In the genomic region with DNA sequence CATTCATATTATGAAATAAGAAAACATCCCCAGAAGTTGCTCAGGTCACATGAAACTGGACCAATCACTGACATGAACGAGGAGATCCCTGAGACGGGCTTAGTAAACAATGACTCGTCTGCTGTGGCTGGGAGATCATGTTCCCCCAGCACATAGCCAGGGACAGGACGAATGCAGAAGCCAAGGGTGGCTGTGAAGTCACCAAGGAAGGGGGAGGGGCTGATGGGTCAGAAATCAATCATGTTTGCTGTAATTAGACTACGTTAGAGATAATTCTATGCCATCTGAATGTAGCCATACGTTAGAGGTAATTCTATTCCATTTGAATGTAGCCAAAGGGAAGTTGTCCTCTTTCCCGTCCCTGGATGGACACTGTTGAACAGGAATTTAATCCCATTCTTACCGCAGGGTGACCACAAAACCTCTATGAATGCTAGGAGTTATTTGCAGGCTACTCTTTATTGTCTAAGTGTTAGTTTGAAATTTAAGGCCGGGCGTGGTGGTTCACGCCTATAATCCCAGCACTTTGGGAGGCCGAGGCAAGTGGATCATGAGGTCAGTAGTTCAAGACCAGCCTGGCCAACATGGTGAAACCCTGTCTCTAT, we compare ENCODE assay signal across 20 cellular contexts.
A peak's percentile ranks its signal among the peaks of the same experiment; 100 is the strongest.
DNase-seq lines count a peak whose midpoint lies in the region; ATAC-seq, FAIRE-seq and TF ChIP-seq lines count a peak whose summit lies in the region.
"Had no signal": no experiment of that assay in that cellular context is flagged by ENCODE, and none has a peak within 500 bp of the region (broad histone marks: within the 10 kb centered on the region; RNA-seq: fewer than 3 reads in every experiment).

No MANE protein-coding gene starts in this region.

- no peak overlapping the region for H3K4me3 Mint-ChIP-seq in astrocyte (ENCODE audit: unreplicated experiment)
- H3K4me3 Mint-ChIP-seq: CD8-positive, alpha-beta memory T cell; IgD-negative memory B cell had no signal

- TF ChIP-seq CTCF in astrocyte (IDR thresholded peaks at IDR 0.05; ENCODE audit: insufficient read depth, low read depth, low read length) = no peak

- DNase-seq in H4 (ENCODE audit: low spot score) (peak; percentile 48), NCI-H2196 (lab: John Stamatoyannopoulos, UW; ENCODE audit: unreplicated experiment) (peak; percentile 25), astrocyte (ENCODE audit: low read depth) (peak; percentile 2), mesendoderm (peak; percentile 55), GM12891 (ENCODE audit: insufficient read length, low spot score) (no peak)
- DNase-seq: CD8-positive, alpha-beta memory T cell; DMS153; HCEC 1CT; MV-4-11; NCI-H1417 treated with DMSO at 0.1 percent for 48 hours; NCI-H2081 treated with DMSO at 0.1 percent for 48 hours; NCI-H524; NK-92 treated with Interleukin-12 subunit alpha and Interleukin-12 subunit beta, amount 100 ng/mL, for 24 hours had no signal

- no peak overlapping the region for H3K27ac ChIP-seq in astrocyte (ENCODE audit: low read depth, low read length)
- H3K27ac ChIP-seq in mesendoderm (ENCODE audit: low read depth, low read length) = no peak overlapping the region
- H3K27ac ChIP-seq: BLaER1, SK-N-MC had no signal

- H3K36me3 Mint-ChIP-seq in astrocyte (ENCODE audit: low read depth, unreplicated experiment) = no peaks in the 10 kb centered on the region
- H3K36me3 Mint-ChIP-seq: CD8-positive, alpha-beta memory T cell; IgD-negative memory B cell had no signal

- WGBS in mesendoderm (ENCODE audit: extremely low coverage, insufficient coverage, low lambda C conversion rate) = no CpG with 5 or more reads among the region's 12 CpGs

- H3K56ac ChIP-seq in mesendoderm (ENCODE audit: low read length) = no peak overlapping the region

- H3K36me3 ChIP-seq in astrocyte (ENCODE audit: insufficient read depth, low read length) (no peaks in the 10 kb centered on the region), mesendoderm (ENCODE audit: control insufficient read depth, insufficient read depth, low read length) (no peaks in the 10 kb centered on the region)
- H3K36me3 ChIP-seq: BLaER1 had no signal

- no peak overlapping the region for H4K5ac ChIP-seq in mesendoderm (ENCODE audit: low read length)

- H3K79me2 ChIP-seq in astrocyte (ENCODE audit: insufficient read depth, low read length) (no peaks in the 10 kb centered on the region), mesendoderm (ENCODE audit: control insufficient read depth, insufficient read depth, low read length) (no peaks in the 10 kb centered on the region)

- no peak overlapping the region for H2AK5ac ChIP-seq in mesendoderm (ENCODE audit: low read length)

- H3K27me3 Mint-ChIP-seq in astrocyte (ENCODE audit: low read depth, unreplicated experiment) = no peaks in the 10 kb centered on the region
- H3K27me3 Mint-ChIP-seq: IgD-negative memory B cell had no signal

- peaks cover 1% of the 10 kb centered on the region for H3K9me3 Mint-ChIP-seq in astrocyte (ENCODE audit: unreplicated experiment)

- H4K20me1 ChIP-seq in astrocyte (ENCODE audit: insufficient read depth, low read length) = no peaks in the 10 kb centered on the region
- H4K20me1 ChIP-seq: BLaER1 had no signal

- FAIRE-seq in astrocyte (lab: Jason Lieb, UNC) = no peak
- no peak for FAIRE-seq in GM12891 (lab: Jason Lieb, UNC)
- FAIRE-seq: GM12878, GM19239 had no signal

- H3K79me1 ChIP-seq in mesendoderm (ENCODE audit: low read length) = no peaks in the 10 kb centered on the region

- H3K4me3 ChIP-seq in astrocyte (ENCODE audit: insufficient read depth, low read depth, low read length) (no peak overlapping the region), mesendoderm (ENCODE audit: low read length) (no peak overlapping the region)
- H3K4me3 ChIP-seq: BLaER1, GM12878, SK-N-MC had no signal

- H3K27ac Mint-ChIP-seq in astrocyte (ENCODE audit: unreplicated experiment) = no peak overlapping the region
- H3K27ac Mint-ChIP-seq: CD8-positive, alpha-beta memory T cell; IgD-negative memory B cell had no signal

- H3K4me2 ChIP-seq in astrocyte (ENCODE audit: low read length) = no peak overlapping the region
- no peak overlapping the region for H3K4me2 ChIP-seq in mesendoderm (ENCODE audit: low read length)
- H3K4me2 ChIP-seq: BLaER1 had no signal

- no peak overlapping the region for H2BK120ac ChIP-seq in mesendoderm (ENCODE audit: low read depth, low read length)

- H3K18ac ChIP-seq in mesendoderm (ENCODE audit: low read length) = no peak overlapping the region

- H2BK15ac ChIP-seq in mesendoderm (replicated peaks; ENCODE audit: low read depth) = no peak overlapping the region

- no peak overlapping the region for H4K8ac ChIP-seq in mesendoderm (ENCODE audit: low read depth, low read length)

- no peaks in the 10 kb centered on the region for H3K9me3 ChIP-seq in astrocyte (ENCODE audit: insufficient read depth, low read depth, low read length)
- H3K9me3 ChIP-seq: BLaER1 had no signal

- H2AFZ ChIP-seq in astrocyte (ENCODE audit: low read depth, low read length) = no peak overlapping the region

- TF ChIP-seq POLR2A in GM12891 (IDR thresholded peaks at IDR 0.05; ENCODE audit: low read depth, low read length) = no peak

- no peak overlapping the region for H3K23ac ChIP-seq in mesendoderm (ENCODE audit: low read length)

- H3K9ac ChIP-seq in astrocyte (ENCODE audit: low read length) (no peak overlapping the region), mesendoderm (ENCODE audit: low read length) (no peak overlapping the region)
- H3K9ac ChIP-seq: BLaER1 had no signal

- no peaks in the 10 kb centered on the region for H3K4me1 Mint-ChIP-seq in astrocyte (ENCODE audit: low read depth, unreplicated experiment)
- H3K4me1 Mint-ChIP-seq: CD8-positive, alpha-beta memory T cell; IgD-negative memory B cell had no signal

- no peak overlapping the region for H2BK5ac ChIP-seq in mesendoderm (ENCODE audit: low read length)

- no peaks in the 10 kb centered on the region for H3K4me1 ChIP-seq in astrocyte (ENCODE audit: insufficient read depth, low read length)
- peaks cover 2% of the 10 kb centered on the region for H3K4me1 ChIP-seq in mesendoderm (ENCODE audit: control insufficient read depth, low read depth, low read length)
- H3K4me1 ChIP-seq: BLaER1 had no signal

- H3K27me3 ChIP-seq in astrocyte (ENCODE audit: insufficient read depth, low read length) (no peaks in the 10 kb centered on the region), mesendoderm (ENCODE audit: insufficient read depth, low read length, poor library complexity) (no peaks in the 10 kb centered on the region)
- H3K27me3 ChIP-seq: BLaER1 had no signal

- no peak overlapping the region for H3K4ac ChIP-seq in mesendoderm (ENCODE audit: low read depth, low read length)

- no peak for ATAC-seq in HG02981 (IDR thresholded peaks at IDR 0.05; ENCODE audit: unreplicated experiment)
- ATAC-seq in HG03469 (IDR thresholded peaks at IDR 0.05; ENCODE audit: unreplicated experiment) = no peak
- ATAC-seq: GM12878 had no signal

TF ChIP-seq in GM12891, 5 proteins besides CTCF, POLR2A, EP300 and RAD21:
- no peak for TF ChIP-seq POU2F2 (IDR thresholded peaks at IDR 0.05; ENCODE audit: low read depth, low read length)
- TF ChIP-seq SPI1 (IDR thresholded peaks at IDR 0.05; ENCODE audit: low read depth, low read length) = no peak
- no peak for TF ChIP-seq POLR2AphosphoS5 (IDR thresholded peaks at IDR 0.05; ENCODE audit: low read depth, low read length)
- TF ChIP-seq PAX5 (IDR thresholded peaks at IDR 0.05; ENCODE audit: insufficient read depth, low read length, severe bottlenecking) = no peak
- no peak for TF ChIP-seq TAF1 (IDR thresholded peaks at IDR 0.05; ENCODE audit: low read depth, low read length)
